9 cellular contexts compared by ENCODE assay signal in genomic region chr3:29065211-29065785, GRCh38.
DNase-seq lines count a peak whose midpoint lies in the region; ATAC-seq and TF ChIP-seq lines count a peak whose summit lies in the region.
"Had no signal": no experiment of that assay in that cellular context is flagged by ENCODE, and none has a peak within 500 bp of the region (broad histone marks: within the 10 kb centered on the region; RNA-seq: fewer than 3 reads in every experiment).

No MANE protein-coding gene starts in this region.

- CTCF ChIA-PET in CD8-positive, alpha-beta T cell (lab: Charles Lee), result no interaction called here

- no peak for ATAC-seq in CD8-positive, alpha-beta T cell
- ATAC-seq in GM21381 (IDR thresholded peaks at IDR 0.05; ENCODE audit: unreplicated experiment), result no peak
- ATAC-seq in stimulated activated memory B cell treated with anti-CD40 and anti-IgM and Interleukin-4, amounts not matched to agents 10 μg/mL and 1 μg/mL and 100 μg/mL, for 72 hours, result no peak

- TF ChIP-seq CTCF in CD8-positive, alpha-beta T cell (IDR thresholded peaks at IDR 0.05), result no peak

- no peak overlapping the region for H3K27ac ChIP-seq in CD8-positive, alpha-beta T cell (ENCODE audit: low read depth, low read length)
- H3K27ac ChIP-seq: right lobe of liver had no signal

- no peak overlapping the region for H3K4me3 Mint-ChIP-seq in CD8-positive, alpha-beta T cell
- H3K4me3 Mint-ChIP-seq in stimulated activated memory B cell treated with anti-CD40 and anti-IgM and Interleukin-4, amounts not matched to agents 10 μg/mL and 1 μg/mL and 100 μg/mL, for 72 hours, result no peak overlapping the region

- no peaks in the 10 kb centered on the region for H3K4me1 Mint-ChIP-seq in CD8-positive, alpha-beta T cell (ENCODE audit: low read depth)
- H3K4me1 Mint-ChIP-seq in stimulated activated memory B cell treated with anti-CD40 and anti-IgM and Interleukin-4, amounts not matched to agents 10 μg/mL and 1 μg/mL and 100 μg/mL, for 72 hours, result no peaks in the 10 kb centered on the region

- POLR2A ChIA-PET in CD8-positive, alpha-beta T cell (lab: Charles Lee), result no interaction called here

- no peaks in the 10 kb centered on the region for H3K27me3 ChIP-seq in CD8-positive, alpha-beta T cell (ENCODE audit: insufficient read depth, low read length)
- H3K27me3 ChIP-seq: right lobe of liver had no signal

- no peaks in the 10 kb centered on the region for H3K9me3 ChIP-seq in CD8-positive, alpha-beta T cell (ENCODE audit: low read length)
- H3K9me3 ChIP-seq: right lobe of liver had no signal

- no peaks in the 10 kb centered on the region for H3K36me3 Mint-ChIP-seq in CD8-positive, alpha-beta T cell
- H3K36me3 Mint-ChIP-seq in stimulated activated memory B cell treated with anti-CD40 and anti-IgM and Interleukin-4, amounts not matched to agents 10 μg/mL and 1 μg/mL and 100 μg/mL, for 72 hours, result no peaks in the 10 kb centered on the region

- no peaks in the 10 kb centered on the region for H3K36me3 ChIP-seq in CD8-positive, alpha-beta T cell (ENCODE audit: insufficient read depth, low read length)
- H3K36me3 ChIP-seq: right lobe of liver had no signal

- DNase-seq in HS-5 (ENCODE audit: low read depth) (peak; percentile 93), SK-MEL-5 (ENCODE audit: low read depth, low spot score) (peak; percentile 32), foreskin melanocyte (peak; percentile 93), posterior cingulate gyrus (peak; percentile 26 to 94 (median 66)), activated gamma-delta T cell (lab: John Stamatoyannopoulos, UW) (no peak)
- DNase-seq in CD8-positive, alpha-beta T cell, result no peak

- peaks cover 7% of the 10 kb centered on the region for H3K9me3 Mint-ChIP-seq in CD8-positive, alpha-beta T cell
- H3K9me3 Mint-ChIP-seq in stimulated activated memory B cell treated with anti-CD40 and anti-IgM and Interleukin-4, amounts not matched to agents 10 μg/mL and 1 μg/mL and 100 μg/mL, for 72 hours, result peaks cover 12% of the 10 kb centered on the region

- H3K4me3 ChIP-seq in CD8-positive, alpha-beta T cell (ENCODE audit: low read depth, low read length), result no peak overlapping the region
- H3K4me3 ChIP-seq: right lobe of liver had no signal

- H3K27me3 Mint-ChIP-seq in CD8-positive, alpha-beta T cell (ENCODE audit: low read depth), result no peaks in the 10 kb centered on the region
- no peaks in the 10 kb centered on the region for H3K27me3 Mint-ChIP-seq in stimulated activated memory B cell treated with anti-CD40 and anti-IgM and Interleukin-4, amounts not matched to agents 10 μg/mL and 1 μg/mL and 100 μg/mL, for 72 hours

- H3K4me1 ChIP-seq in CD8-positive, alpha-beta T cell (ENCODE audit: insufficient read depth, low read length), result no peaks in the 10 kb centered on the region
- H3K4me1 ChIP-seq: right lobe of liver had no signal

- H3K27ac Mint-ChIP-seq in CD8-positive, alpha-beta T cell, result no peak overlapping the region
- no peak overlapping the region for H3K27ac Mint-ChIP-seq in stimulated activated memory B cell treated with anti-CD40 and anti-IgM and Interleukin-4, amounts not matched to agents 10 μg/mL and 1 μg/mL and 100 μg/mL, for 72 hours

- in situ Hi-C loops in SK-MEL-5 (cut with HindIII; ENCODE audit: low pct_unique_long_range_greater_than_20kb, low sequenced_read_pairs), result no loop called here

- intact Hi-C loops in posterior cingulate gyrus (cut with DNase I), result no loop called here
- intact Hi-C loops in CD8-positive, alpha-beta T cell (cut with DNase I, micrococcal nuclease), result no loop called here

Comparison
In these comparisons a context has a peak if more than half of its experiments do, and no peak if none do; other contexts are left out.
1. DNase-seq: peak in HS-5 (single experiment), SK-MEL-5 (single experiment), foreskin melanocyte (single experiment) and posterior cingulate gyrus (10 of 10); none in CD8-positive, alpha-beta T cell (0 of 7) and activated gamma-delta T cell (single experiment).